8 cellular contexts compared by ENCODE assay signal in genomic region chr14:58239259-58240210, GRCh38. TPM values are rescaled to one million over a fixed set of nuclear protein-coding genes. Genes with fewer than 3 reads are reported as not detected.
A peak's percentile ranks its signal among the peaks of the same experiment; 100 is the strongest.
DNase-seq lines count a peak whose midpoint lies in the region; FAIRE-seq and TF ChIP-seq lines count a peak whose summit lies in the region.

No MANE protein-coding gene starts in this region.

- intact Hi-C loops in spleen (cut with DNase I; ENCODE audit: low total_unique reads) = no loop called here

- peaks cover 0 to 33% (median 19%) of the 10 kb centered on the region in 6 donors for H3K4me1 ChIP-seq in spleen

- DNase-seq in GM19239 (ENCODE audit: insufficient read length, low spot score) = no peak
- peak; percentile 7 for DNase-seq in NCI-H187 treated with DMSO at 0.1 percent for 48 hours (lab: John Stamatoyannopoulos, UW)
- DNase-seq in WERI-Rb-1 = peak; percentile 49
- DNase-seq in bronchial epithelial cell (ENCODE audit: low read depth) = peak; percentile 46
- peak; percentile 47 for DNase-seq in iris pigment epithelial cell (ENCODE audit: low read depth)
- peak; percentile 87 for DNase-seq in spleen
- no peak for DNase-seq in hepatic stellate cell (ENCODE audit: low spot score)

- H3K4me3 ChIP-seq in WERI-Rb-1 (ENCODE audit: low read depth, low read length) = peak overlapping the region; percentile 98
- peak overlapping the region; percentile 39 for H3K4me3 ChIP-seq in bronchial epithelial cell (ENCODE audit: low read depth, low read length)
- peak overlapping the region; percentile 32 to 74 (median 56) for H3K4me3 ChIP-seq in spleen

- H3K27ac ChIP-seq in 22Rv1 = peak overlapping the region; percentile 35
- peak overlapping the region; percentile 52 for H3K27ac ChIP-seq in WERI-Rb-1
- H3K27ac ChIP-seq in spleen = peak overlapping the region; percentile 50 to 87 (median 85)

- peak; percentile 86 for FAIRE-seq in GM19239 (lab: Jason Lieb, UNC)
- no peak for FAIRE-seq in bronchial epithelial cell (lab: Jason Lieb, UNC)

- no peaks in the 10 kb centered on the region for H3K9me3 ChIP-seq in WERI-Rb-1 (ENCODE audit: severe bottlenecking)
- no peaks in the 10 kb centered on the region for H3K9me3 ChIP-seq in spleen

- no peaks in the 10 kb centered on the region for H3K27me3 ChIP-seq in WERI-Rb-1 (ENCODE audit: insufficient read depth, low read depth, severe bottlenecking)
- no peaks in the 10 kb centered on the region for H3K27me3 ChIP-seq in bronchial epithelial cell (ENCODE audit: control insufficient read depth, insufficient read depth, low read length)
- no peaks in the 10 kb centered on the region for H3K27me3 ChIP-seq in spleen (replicated peaks in 1 of 7)

- TF ChIP-seq POLR2A in spleen (IDR thresholded peaks at IDR 0.05) = no peak

- no peak for TF ChIP-seq CTCF in 22Rv1 (IDR thresholded peaks at IDR 0.05)
- TF ChIP-seq CTCF in WERI-Rb-1 (IDR thresholded peaks at IDR 0.05; ENCODE audit: low read depth, low read length) = no peak
- no peak for TF ChIP-seq CTCF in bronchial epithelial cell (IDR thresholded peaks at IDR 0.05; ENCODE audit: insufficient read depth, low read length, severe bottlenecking)
- no peak for TF ChIP-seq CTCF in spleen (IDR thresholded peaks at IDR 0.05 in 8 of 11, conservative IDR thresholded peaks at IDR 0.05 in 3 of 11)

- WGBS in spleen, 5 donors = 1 to 3% (median 2%) methylated on average over 23 of the region's 23 CpGs

- H3K36me3 ChIP-seq in WERI-Rb-1 (no peaks in the 10 kb centered on the region), bronchial epithelial cell (ENCODE audit: control insufficient read depth, insufficient read depth, low read length) (no peaks in the 10 kb centered on the region), spleen (peaks cover 0 to 7% (median 2%) of the 10 kb centered on the region in 6 donors)

RNA-seq across cellular contexts. Expression of gene PSMA3, which starts 5.1 kb away (rescaled TPM):
- total RNA-seq in bronchial epithelial cell (76.1 and 90.9 TPM in 2 replicates), spleen (100 to 1,000 TPM in 5 of 7 donors, 10 to 100 TPM in 2; 91.7 to 156 (median 122) TPM)
- 100 to 1,000 TPM; 108 to 162 (median 119) TPM for polyA plus RNA-seq in spleen

RNA-seq across cellular contexts. Expression of gene ACTR10, which starts 39.6 kb away (rescaled TPM):
- total RNA-seq in bronchial epithelial cell (31.6 and 36.9 TPM in 2 replicates), spleen (10 to 100 TPM; 42.0 to 69.9 (median 55.5) TPM)
- polyA plus RNA-seq in spleen = 10 to 100 TPM; 55.7 to 74.5 (median 60.1) TPM

RNA-seq across cellular contexts. Expression of gene ARID4A, which starts 58.8 kb away (rescaled TPM):
- total RNA-seq in bronchial epithelial cell (4.5 and 7.2 TPM in 2 replicates), spleen (10 to 100 TPM; 34.5 to 55.0 (median 51.6) TPM)
- 1 to 10 TPM; 7.3 to 9.4 (median 8.3) TPM for polyA plus RNA-seq in spleen

Comparison
In these comparisons a context has a peak if more than half of its experiments do, and no peak if none do; other contexts are left out.
1. H3K27ac ChIP-seq: peak in every context shown above with its lines; median percentile 85 in spleen; 52 in WERI-Rb-1; 35 in 22Rv1.
2. DNase-seq: peak in NCI-H187 treated with DMSO at 0.1 percent for 48 hours (single experiment), WERI-Rb-1 (single experiment), bronchial epithelial cell (single experiment), iris pigment epithelial cell (single experiment) and spleen (single experiment); none in GM19239 (single experiment) and hepatic stellate cell (single experiment).
3. H3K4me3 ChIP-seq: peak in every context shown above with its lines; median percentile 98 in WERI-Rb-1; 56 in spleen; 39 in bronchial epithelial cell.